21 cellular contexts compared by ENCODE assay signal in the genomic region with DNA sequence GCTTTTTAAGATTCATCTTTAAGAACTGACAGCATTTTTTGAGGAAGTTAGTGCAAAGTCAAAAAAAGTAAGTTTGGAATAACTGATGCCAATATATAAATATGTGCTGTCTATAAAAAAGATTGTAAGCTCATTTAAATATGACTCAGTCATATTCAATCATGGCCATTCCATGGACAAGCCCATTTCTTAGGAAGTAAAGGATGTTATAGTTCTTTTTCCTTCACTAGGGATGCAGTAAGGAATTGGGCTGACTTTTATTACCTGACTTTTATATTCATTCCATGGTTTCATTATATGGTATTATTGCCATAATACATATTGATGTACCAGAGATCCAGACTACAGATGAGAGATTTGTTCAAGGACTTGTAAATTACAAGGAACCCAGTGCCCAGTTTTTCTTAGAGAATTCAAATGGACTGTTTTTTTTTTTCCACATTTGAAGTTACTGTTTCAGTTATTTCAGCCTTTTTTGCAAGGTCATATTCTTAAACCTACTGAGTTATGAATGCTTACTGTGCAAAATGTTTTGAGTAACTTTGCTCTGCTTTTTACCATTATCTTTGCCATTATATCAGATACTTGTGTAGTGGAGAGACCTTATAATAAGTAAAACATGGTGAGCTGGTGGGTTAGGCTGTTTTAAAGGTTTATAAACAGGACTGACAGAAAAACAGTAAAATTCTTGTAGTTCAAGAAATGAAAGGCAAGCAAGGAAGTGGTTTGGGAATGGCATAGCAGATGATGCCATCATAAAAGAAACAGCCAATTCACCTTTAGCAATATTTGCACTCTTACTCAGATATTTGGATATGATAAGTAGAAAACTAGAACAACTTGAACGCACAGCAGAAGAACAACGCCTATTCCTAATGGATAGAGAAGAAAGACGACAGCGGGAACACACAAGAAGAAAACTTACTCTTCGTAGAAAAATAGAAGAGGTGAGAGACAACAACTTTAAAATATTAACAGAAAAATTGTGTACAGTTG. TPM values are rescaled to one million over a fixed set of nuclear protein-coding genes. Genes with fewer than 3 reads are reported as not detected.
"Had no signal": no experiment of that assay in that cellular context is flagged by ENCODE, and none has a peak within 500 bp of the region (broad histone marks: within the 10 kb centered on the region; RNA-seq: fewer than 3 reads in every experiment).

No MANE protein-coding gene starts in this region.

- DNase-seq: activated CD4-positive, alpha-beta T cell treated with anti-CD3 and anti-CD28 coated beads for 48 hours; activated CD8-positive, alpha-beta memory T cell treated with anti-CD3 and anti-CD28 coated beads, Interleukin-2, amount 10 ng/mL, durations not matched to agents 7 days and 5 days; activated CD8-positive, alpha-beta T cell treated with anti-CD3 and anti-CD28 coated beads for 36 hours; activated gamma-delta T cell; activated naive CD4-positive, alpha-beta T cell treated with anti-CD3 and anti-CD28 coated beads, Interleukin-2, amount 50 U/mL, for 16 hours; activated naive CD8-positive, alpha-beta T cell treated with anti-CD3 and anti-CD28 coated beads, Interleukin-2, amount 50 U/mL, for 24 hours; activated T-cell treated with anti-CD3 and anti-CD28 coated beads for 4 hours; effector CD4-positive, alpha-beta T cell; foreskin keratinocyte; immature natural killer cell; left lung; mammary epithelial cell; right cardiac atrium; stimulated activated CD4-positive, alpha-beta T cell treated with anti-CD3 and anti-CD28 coated beads, Interleukin-15, amount 100 ng/mL, for 24 hours; upper lobe of right lung had no signal

- H3K27me3 ChIP-seq: cardiac muscle cell, foreskin keratinocyte, left lung, upper lobe of right lung had no signal

- H3K27ac ChIP-seq: cardiac muscle cell, foreskin keratinocyte, left lung, parathyroid adenoma, skin epidermis, thoracic aorta, upper lobe of right lung had no signal

- H2AFZ ChIP-seq: parathyroid adenoma had no signal

- H3K4me3 ChIP-seq: cardiac muscle cell, left lung, skin epidermis, thoracic aorta, upper lobe of right lung had no signal

- H3K9ac ChIP-seq: parathyroid adenoma had no signal

- FAIRE-seq: endometrium had no signal

- H3K79me2 ChIP-seq: parathyroid adenoma had no signal

- ATAC-seq: activated CD8-positive, alpha-beta memory T cell treated with anti-CD3 and anti-CD28 coated beads, Interleukin-2, amount 10 ng/mL, durations not matched to agents 7 days and 5 days; activated CD8-positive, alpha-beta T cell treated with anti-CD3 and anti-CD28 coated beads for 36 hours; activated naive CD8-positive, alpha-beta T cell treated with anti-CD3 and anti-CD28 coated beads, Interleukin-2, amount 50 U/mL, for 24 hours; foreskin keratinocyte; left lung; right cardiac atrium; stimulated activated memory B cell treated with anti-CD40 and anti-IgM and Interleukin-4, amounts not matched to agents 10 μg/mL and 1 μg/mL and 100 μg/mL, for 72 hours; upper lobe of right lung had no signal

- H3K4me1 ChIP-seq: foreskin keratinocyte, left lung, parathyroid adenoma, upper lobe of right lung had no signal

- H3K9me3 ChIP-seq: left lung, thoracic aorta, upper lobe of right lung had no signal

- H3K36me3 ChIP-seq: cardiac muscle cell, left lung, thoracic aorta, upper lobe of right lung had no signal

RNA-seq across cellular contexts. Expression of a gene that starts 7.6 kb away (rescaled TPM):
- polyA plus RNA-seq: foreskin keratinocyte, immature natural killer cell had no signal
